Comparison of ENCODE assay signal across 10 cellular contexts in the genomic region with DNA sequence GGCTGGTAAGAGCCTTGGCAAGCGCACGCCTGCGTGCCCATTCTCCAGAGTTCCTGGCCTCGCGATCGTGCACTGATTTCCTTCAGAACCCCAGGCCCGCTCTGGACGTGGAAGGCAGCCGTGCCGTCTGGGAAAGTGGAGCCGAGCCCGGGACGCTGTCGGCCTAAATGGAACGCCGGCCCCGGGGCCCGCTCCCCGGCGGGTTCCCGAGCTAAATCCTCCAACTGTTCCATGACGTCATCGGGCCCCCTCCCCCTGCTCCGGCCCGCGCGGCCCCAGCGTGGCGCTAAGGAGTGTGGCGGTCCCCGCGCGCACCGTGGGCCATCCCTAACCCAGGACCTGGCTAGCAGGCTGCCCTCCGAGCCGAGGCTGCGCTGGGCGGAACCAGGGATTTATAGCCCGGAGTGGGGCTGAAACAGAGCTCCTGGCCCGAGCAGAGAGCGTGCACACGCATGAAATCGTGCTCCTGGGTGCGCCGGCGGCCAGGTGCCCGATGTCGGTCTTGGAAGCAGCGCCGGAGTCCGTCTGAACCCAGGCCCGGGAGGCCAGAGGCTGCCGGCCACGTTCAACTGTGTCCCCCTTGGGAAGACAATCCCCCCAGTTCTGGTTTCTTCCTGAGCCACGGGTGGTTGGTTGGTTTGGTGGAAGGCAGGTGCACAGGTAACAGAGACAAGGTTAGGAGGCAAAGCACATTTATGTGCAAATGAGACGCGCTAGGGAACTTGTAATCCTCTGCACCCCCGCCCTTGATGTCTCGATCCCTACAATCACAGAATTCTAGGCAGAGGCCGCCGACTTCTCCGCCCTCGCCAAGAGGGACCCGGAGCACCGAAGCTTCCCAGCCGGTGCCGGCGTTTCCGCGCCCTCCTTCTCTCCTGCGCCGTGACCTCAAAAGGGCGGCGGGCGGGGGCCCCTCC.
A peak's percentile ranks its signal among the peaks of the same experiment; 100 is the strongest.
DNase-seq lines count a peak whose midpoint lies in the region; ATAC-seq and TF ChIP-seq lines count a peak whose summit lies in the region.
"Had no signal": no experiment of that assay in that cellular context is flagged by ENCODE, and none has a peak within 500 bp of the region (broad histone marks: within the 10 kb centered on the region; RNA-seq: fewer than 3 reads in every experiment).

No MANE protein-coding gene starts in this region.

- intact Hi-C loops in colonic mucosa (cut with DNase I), result no loop called here

- CTCF ChIA-PET in HEK293T (lab: Yijun Ruan, JAX), result no interaction called here

- no peak overlapping the region for H3K27ac ChIP-seq in colonic mucosa

- no peak for TF ChIP-seq CTCF in colonic mucosa (IDR thresholded peaks at IDR 0.05)
- TF ChIP-seq CTCF in kidney epithelial cell (IDR thresholded peaks at IDR 0.05; ENCODE audit: insufficient read depth, low read length, poor library complexity, severe bottlenecking), result no peak

- ATAC-seq in stimulated activated naive CD8-positive, alpha-beta T cell treated with anti-CD3 and anti-CD28 coated beads, Interleukin-15, Interleukin-2, amounts not matched to agents 100 U/mL and 50 U/mL, for 24 hours, result no peak
- ATAC-seq in GM19397 (IDR thresholded peaks at IDR 0.05; ENCODE audit: unreplicated experiment), result no peak

- peak; percentile 13 for DNase-seq in NCI-H146 (lab: John Stamatoyannopoulos, UW)
- no peak for DNase-seq in NCI-H146 treated with DMSO at 0.1 percent for 48 hours (lab: John Stamatoyannopoulos, UW; ENCODE audit: unreplicated experiment)
- no peak for DNase-seq in colonic mucosa
- no peak for DNase-seq in kidney epithelial cell (ENCODE audit: low read depth)
- peak; percentile 12 for DNase-seq in stimulated activated naive CD8-positive, alpha-beta T cell treated with anti-CD3 and anti-CD28 coated beads, Interleukin-15, Interleukin-2, amounts not matched to agents 100 U/mL and 50 U/mL, for 24 hours
- DNase-seq in central memory CD4-positive, alpha-beta T cell, result no peak
- no peak for DNase-seq in HEK293T (ENCODE audit: extremely low spot score)
- DNase-seq: activated naive CD4-positive, alpha-beta T cell treated with anti-CD3 and anti-CD28 coated beads, Interleukin-2, amount 50 U/mL, for 16 hours had no signal

- H3K4me3 ChIP-seq in colonic mucosa (peak overlapping the region; percentile 7), kidney epithelial cell (ENCODE audit: low read depth, low read length) (peak overlapping the region; percentile 22)
- H3K4me3 ChIP-seq: HAP-1 had no signal

- H3K27me3 ChIP-seq in colonic mucosa (peaks cover 24% of the 10 kb centered on the region), kidney epithelial cell (ENCODE audit: control insufficient read depth, insufficient read depth, low read length) (peaks cover 30% of the 10 kb centered on the region)

- H3K9me3 ChIP-seq in colonic mucosa, result no peaks in the 10 kb centered on the region
- H3K9me3 ChIP-seq: HAP-1 had no signal

- POLR2A ChIA-PET in HEK293T (lab: Yijun Ruan, JAX), result no interaction called here

- H3K9ac ChIP-seq in colonic mucosa (ENCODE audit: low read depth in 2 of 2, low read length in 2 of 2), result no peak overlapping the region

- H3K4me1 ChIP-seq in colonic mucosa, result no peaks in the 10 kb centered on the region
- H3K4me1 ChIP-seq: HAP-1 had no signal

- H3K36me3 ChIP-seq in colonic mucosa (no peaks in the 10 kb centered on the region), kidney epithelial cell (ENCODE audit: control insufficient read depth, insufficient read depth, low read length) (no peaks in the 10 kb centered on the region)
- H3K36me3 ChIP-seq: HAP-1 had no signal

TF ChIP-seq in HEK293T, 16 proteins besides CTCF, POLR2A, EP300 and RAD21:
- TF ChIP-seq TARDBP (IDR thresholded peaks at IDR 0.05), result no peak
- TF ChIP-seq FOXK2 (IDR thresholded peaks at IDR 0.05), result no peak
- TF ChIP-seq SP1 (IDR thresholded peaks at IDR 0.05), result no peak
- no peak for TF ChIP-seq BHLHE40 (IDR thresholded peaks at IDR 0.05; ENCODE audit: borderline replicate concordance)
- no peak for TF ChIP-seq L3MBTL2 (conservative IDR thresholded peaks at IDR 0.05)
- TF ChIP-seq ARNT (IDR thresholded peaks at IDR 0.05), result no peak
- no peak for TF ChIP-seq HDGF (IDR thresholded peaks at IDR 0.05; ENCODE audit: borderline replicate concordance)
- no peak for TF ChIP-seq ELF4 (IDR thresholded peaks at IDR 0.05)
- no peak for TF ChIP-seq LEF1 (IDR thresholded peaks at IDR 0.05; ENCODE audit: borderline replicate concordance)
- no peak for TF ChIP-seq ZNF384 (IDR thresholded peaks at IDR 0.05)
- no peak for TF ChIP-seq NFRKB (IDR thresholded peaks at IDR 0.05)
- no peak for TF ChIP-seq PKNOX1 (IDR thresholded peaks at IDR 0.05)

Comparison
In these comparisons a context has a peak if more than half of its experiments do, and no peak if none do; other contexts are left out.
1. DNase-seq: peak in NCI-H146 (single experiment) and stimulated activated naive CD8-positive, alpha-beta T cell treated with anti-CD3 and anti-CD28 coated beads, Interleukin-15, Interleukin-2, amounts not matched to agents 100 U/mL and 50 U/mL, for 24 hours (single experiment); none in NCI-H146 treated with DMSO at 0.1 percent for 48 hours (single experiment), colonic mucosa (single experiment), kidney epithelial cell (single experiment), central memory CD4-positive, alpha-beta T cell (single experiment) and HEK293T (single experiment).